In the genomic region with DNA sequence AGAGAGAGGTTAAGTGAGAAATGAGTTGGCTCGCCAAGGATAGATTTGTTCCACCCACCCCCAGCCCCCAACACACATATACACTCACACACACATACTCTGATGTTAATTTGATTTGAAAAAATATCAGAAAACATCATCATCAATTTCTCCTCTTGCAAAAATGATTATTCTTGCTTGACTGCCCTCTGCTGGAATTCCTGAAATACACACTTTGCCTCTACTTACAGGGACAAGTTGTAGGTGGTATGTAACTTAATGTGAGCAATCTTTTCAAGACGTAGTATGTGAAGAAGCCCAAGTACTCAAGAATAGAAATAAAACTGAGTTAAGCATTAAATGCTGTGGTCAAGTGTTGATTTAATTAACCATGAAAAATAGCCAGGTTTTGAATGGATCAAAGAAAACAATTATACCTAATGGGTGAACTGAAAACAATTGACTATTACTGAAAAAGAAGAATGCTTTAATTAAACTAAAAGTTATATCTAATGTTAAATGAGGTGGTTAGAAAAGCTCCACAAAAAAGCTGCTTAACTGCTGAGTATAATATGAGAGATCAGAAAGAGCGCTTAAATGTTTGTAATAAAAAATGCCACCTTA, we compare ENCODE assay signal across 9 cellular contexts. TPM values are rescaled to one million over a fixed set of nuclear protein-coding genes. Genes with fewer than 3 reads are reported as not detected.
DNase-seq lines count a peak whose midpoint lies in the region; ATAC-seq, FAIRE-seq and TF ChIP-seq lines count a peak whose summit lies in the region.
"Had no signal": no experiment of that assay in that cellular context is flagged by ENCODE, and none has a peak within 500 bp of the region (broad histone marks: within the 10 kb centered on the region; RNA-seq: fewer than 3 reads in every experiment).

No MANE protein-coding gene starts in this region.

- H3K4me1 ChIP-seq in thyroid gland: no peaks in the 10 kb centered on the region
- H3K4me1 ChIP-seq in effector memory CD4-positive, alpha-beta T cell (ENCODE audit: control insufficient read depth, insufficient read depth, low read length, poor library complexity, severe bottlenecking): no peaks in the 10 kb centered on the region
- H3K4me1 ChIP-seq: SJSA1 had no signal

- 44 to 50% methylated on average over 3 of the region's 3 CpGs for WGBS in thyroid gland, 2 donors

- TF ChIP-seq CTCF in D721Med (IDR thresholded peaks at IDR 0.05; ENCODE audit: insufficient read depth, missing control alignments) (peak; percentile 85), glutamatergic neuron (IDR thresholded peaks at IDR 0.05; ENCODE audit: partially characterized antibody, unreplicated experiment) (peak; percentile 70), thyroid gland (IDR thresholded peaks at IDR 0.05) (peak; percentile 25 to 87 (median 63))

- no peak for DNase-seq in D721Med (ENCODE audit: insufficient read length, low spot score)
- DNase-seq in SK-MEL-5 (ENCODE audit: low read depth, low spot score): peak; percentile 71
- DNase-seq in glutamatergic neuron: no peak
- peak; percentile 6 to 13 for DNase-seq in thyroid gland
- DNase-seq in effector memory CD4-positive, alpha-beta T cell: no peak
- DNase-seq in NK-92 treated with Interleukin-12 subunit alpha and Interleukin-12 subunit beta, amount 100 ng/mL, for 24 hours (lab: John Stamatoyannopoulos, UW): no peak
- no peak for DNase-seq in UCSD-AML1 (lab: John Stamatoyannopoulos, UW; ENCODE audit: unreplicated experiment)

- in situ Hi-C loops in SK-MEL-5 (cut with HindIII; ENCODE audit: low pct_unique_long_range_greater_than_20kb, low sequenced_read_pairs): no loop called here

- H3K36me3 ChIP-seq in thyroid gland: no peaks in the 10 kb centered on the region
- no peaks in the 10 kb centered on the region for H3K36me3 ChIP-seq in effector memory CD4-positive, alpha-beta T cell (ENCODE audit: control insufficient read depth, insufficient read depth, low read length)
- H3K36me3 ChIP-seq: SJSA1 had no signal

- intact Hi-C loops in thyroid gland (cut with DNase I): loop anchor here (5.0 kb wide), 1 partner anchor 297 kb away; no protein-coding TSS in a partner anchor

- peak; percentile 36 for ATAC-seq in HG02678 (IDR thresholded peaks at IDR 0.05; ENCODE audit: unreplicated experiment)

- H3K27ac Mint-ChIP-seq in glutamatergic neuron (ENCODE audit: unreplicated experiment): no peak overlapping the region

- no peaks in the 10 kb centered on the region for H3K9me3 ChIP-seq in thyroid gland
- no peaks in the 10 kb centered on the region for H3K9me3 ChIP-seq in effector memory CD4-positive, alpha-beta T cell (ENCODE audit: control insufficient read depth, low read length)
- H3K9me3 ChIP-seq: SJSA1 had no signal

- no peaks in the 10 kb centered on the region for H3K4me1 Mint-ChIP-seq in glutamatergic neuron (ENCODE audit: low read depth, unreplicated experiment)

- TF ChIP-seq POLR2A in thyroid gland (IDR thresholded peaks at IDR 0.05): no peak

- H3K9me3 Mint-ChIP-seq in glutamatergic neuron (ENCODE audit: unreplicated experiment): no peaks in the 10 kb centered on the region

- no peaks in the 10 kb centered on the region for H3K27me3 ChIP-seq in thyroid gland
- H3K27me3 ChIP-seq in effector memory CD4-positive, alpha-beta T cell (replicated peaks; ENCODE audit: control insufficient read depth, insufficient read depth, low read length, poor library complexity, severe bottlenecking): no peaks in the 10 kb centered on the region
- H3K27me3 ChIP-seq: SJSA1 had no signal

- H3K4me3 ChIP-seq in thyroid gland (replicated peaks in 1 of 3): no peak overlapping the region
- no peak overlapping the region for H3K4me3 ChIP-seq in effector memory CD4-positive, alpha-beta T cell (ENCODE audit: insufficient read depth, low read depth, low read length, poor library complexity, severe bottlenecking)
- H3K4me3 ChIP-seq: SJSA1 had no signal

- no peak overlapping the region for H3K27ac ChIP-seq in thyroid gland
- H3K27ac ChIP-seq in effector memory CD4-positive, alpha-beta T cell (ENCODE audit: insufficient read depth, low read length, poor library complexity, severe bottlenecking): no peak overlapping the region
- H3K27ac ChIP-seq: SJSA1 had no signal

- no peak overlapping the region for H3K4me3 Mint-ChIP-seq in glutamatergic neuron (ENCODE audit: unreplicated experiment)

- peak; percentile 72 for FAIRE-seq in D721Med (lab: Jason Lieb, UNC)

- H3K36me3 Mint-ChIP-seq in glutamatergic neuron (ENCODE audit: unreplicated experiment): no peaks in the 10 kb centered on the region

- H3K27me3 Mint-ChIP-seq in glutamatergic neuron (ENCODE audit: unreplicated experiment): no peaks in the 10 kb centered on the region

RNA-seq across cellular contexts. Expression of a gene that starts 46.6 kb away (rescaled TPM):
- total RNA-seq in SK-MEL-5 (2014; rRNA removed; shearing (Covaris generic)): not detected in 2 replicates
- not detected in 2 replicates for polyA plus RNA-seq in SK-MEL-5 (2015; cell fraction: cytosol; rRNA removed)
- not detected in 2 replicates for polyA plus RNA-seq in SK-MEL-5 (2015; cell fraction: nucleus; rRNA removed)
- total RNA-seq in glutamatergic neuron (ENCODE audit: unreplicated experiment): not detected
- total RNA-seq in thyroid gland: not detected
- total RNA-seq: SJSA1 had no signal

Comparison
In these comparisons a context has a peak if more than half of its experiments do, and no peak if none do; other contexts are left out.
1. DNase-seq: peak in SK-MEL-5 (single experiment) and thyroid gland (2 of 2); none in D721Med (single experiment), glutamatergic neuron (single experiment), effector memory CD4-positive, alpha-beta T cell (0 of 3), NK-92 treated with Interleukin-12 subunit alpha and Interleukin-12 subunit beta, amount 100 ng/mL, for 24 hours (single experiment) and UCSD-AML1 (single experiment).
2. Peak in every context shown above with its lines, with median percentiles within 50 percentile points of each other: CTCF ChIP-seq.